In genomic region chr3:184636774-184637316, GRCh38 we compare ENCODE assay signal across 8 cellular contexts.
A peak's percentile ranks its signal among the peaks of the same experiment; 100 is the strongest.
DNase-seq lines count a peak whose midpoint lies in the region; ATAC-seq and TF ChIP-seq lines count a peak whose summit lies in the region.

No MANE protein-coding gene starts in this region.

- peak; percentile 79 for DNase-seq in AG08396 (ENCODE audit: low spot score)
- peak; percentile 33 to 36 for DNase-seq in Kasumi-1 (lab: John Stamatoyannopoulos, UW)
- peak; percentile 58 to 78 for DNase-seq in activated T-cell treated with anti-CD3 and anti-CD28 coated beads, Interleukin-2, amount 50 U/mL, for 72 hours
- DNase-seq in kidney epithelial cell (ENCODE audit: low read depth), result peak; percentile 72
- DNase-seq in progenitor cell of endocrine pancreas (ENCODE audit: low spot score, unreplicated experiment), result no peak
- no peak for DNase-seq in NCI-H1048 (lab: John Stamatoyannopoulos, UW)
- no peak for DNase-seq in substantia nigra (lab: John Stamatoyannopoulos, UW)
- DNase-seq in RPMI8226, result no peak

- H3K9me3 Mint-ChIP-seq in activated T-cell treated with anti-CD3 and anti-CD28 coated beads, Interleukin-2, amount 50 U/mL, for 72 hours, result peaks cover 0 to 2% of the 10 kb centered on the region in 2 donors
- no peaks in the 10 kb centered on the region for H3K9me3 Mint-ChIP-seq in progenitor cell of endocrine pancreas (ENCODE audit: low read depth)

- peak; percentile 90 for ATAC-seq in activated T-cell treated with anti-CD3 and anti-CD28 coated beads, Interleukin-2, amount 50 U/mL, for 72 hours (replicated peaks in 1 of 2)

- TF ChIP-seq CTCF in kidney epithelial cell (IDR thresholded peaks at IDR 0.05; ENCODE audit: insufficient read depth, low read length, poor library complexity, severe bottlenecking) (no peak), progenitor cell of endocrine pancreas (IDR thresholded peaks at IDR 0.05; ENCODE audit: unreplicated experiment) (no peak)

- H3K36me3 ChIP-seq in kidney epithelial cell (ENCODE audit: control insufficient read depth, insufficient read depth, low read length), result no peaks in the 10 kb centered on the region

- no peak overlapping the region for H3K27ac Mint-ChIP-seq in activated T-cell treated with anti-CD3 and anti-CD28 coated beads, Interleukin-2, amount 50 U/mL, for 72 hours
- H3K27ac Mint-ChIP-seq in progenitor cell of endocrine pancreas, result no peak overlapping the region

- H3K36me3 Mint-ChIP-seq in activated T-cell treated with anti-CD3 and anti-CD28 coated beads, Interleukin-2, amount 50 U/mL, for 72 hours (ENCODE audit: insufficient read depth in 2 of 2), result no peaks in the 10 kb centered on the region
- no peaks in the 10 kb centered on the region for H3K36me3 Mint-ChIP-seq in progenitor cell of endocrine pancreas (ENCODE audit: insufficient read depth)

- no peaks in the 10 kb centered on the region for H3K27me3 ChIP-seq in kidney epithelial cell (ENCODE audit: control insufficient read depth, insufficient read depth, low read length)

- H3K27me3 Mint-ChIP-seq in activated T-cell treated with anti-CD3 and anti-CD28 coated beads, Interleukin-2, amount 50 U/mL, for 72 hours (ENCODE audit: low read depth), result peaks cover 10% of the 10 kb centered on the region
- peaks cover 36% of the 10 kb centered on the region for H3K27me3 Mint-ChIP-seq in progenitor cell of endocrine pancreas

- H3K27ac ChIP-seq in substantia nigra (ENCODE audit: low read depth, low read length, poor library complexity, severe bottlenecking), result no peak overlapping the region

- H3K4me3 ChIP-seq in kidney epithelial cell (ENCODE audit: low read depth, low read length), result no peak overlapping the region

- peaks cover 6% of the 10 kb centered on the region for H3K4me1 Mint-ChIP-seq in activated T-cell treated with anti-CD3 and anti-CD28 coated beads, Interleukin-2, amount 50 U/mL, for 72 hours (ENCODE audit: low read depth)
- peaks cover 18% of the 10 kb centered on the region for H3K4me1 Mint-ChIP-seq in progenitor cell of endocrine pancreas (ENCODE audit: low read depth)

- H3K4me3 Mint-ChIP-seq in activated T-cell treated with anti-CD3 and anti-CD28 coated beads, Interleukin-2, amount 50 U/mL, for 72 hours, result peak overlapping the region in 1 of 2 donors; percentile 11
- no peak overlapping the region for H3K4me3 Mint-ChIP-seq in progenitor cell of endocrine pancreas (ENCODE audit: low read depth)

Comparison
In these comparisons a context has a peak if more than half of its experiments do, and no peak if none do; other contexts are left out.
1. DNase-seq: peak in AG08396 (single experiment), Kasumi-1 (2 of 2), activated T-cell treated with anti-CD3 and anti-CD28 coated beads, Interleukin-2, amount 50 U/mL, for 72 hours (2 of 2) and kidney epithelial cell (single experiment); none in progenitor cell of endocrine pancreas (single experiment), NCI-H1048 (single experiment), substantia nigra (0 of 49) and RPMI8226 (single experiment).